ENCODE assay signal across 9 cellular contexts in the genomic region with DNA sequence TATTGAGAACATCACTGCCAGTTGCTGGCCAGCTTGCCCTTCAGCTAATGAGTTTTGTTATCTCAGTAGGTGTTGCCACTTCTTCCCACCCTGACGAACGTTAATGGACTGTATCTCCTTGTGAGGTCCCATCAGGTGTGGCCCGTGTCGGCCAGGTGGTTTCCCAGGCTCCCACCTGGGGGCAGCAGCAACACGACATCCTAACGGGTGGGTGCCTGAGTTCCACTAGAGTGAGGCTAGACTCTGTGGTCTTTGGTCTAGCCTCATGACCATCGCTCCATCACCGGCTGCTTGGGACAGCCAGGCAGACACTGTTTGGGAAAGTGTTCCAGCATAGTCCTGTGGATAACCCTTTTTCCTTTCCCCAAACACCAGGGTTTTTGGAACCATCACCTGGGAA. TPM values are rescaled to one million over a fixed set of nuclear protein-coding genes. Genes with fewer than 3 reads are reported as not detected.
DNase-seq lines count a peak whose midpoint lies in the region; ATAC-seq and TF ChIP-seq lines count a peak whose summit lies in the region.
"Had no signal": no experiment of that assay in that cellular context is flagged by ENCODE, and none has a peak within 500 bp of the region (broad histone marks: within the 10 kb centered on the region; RNA-seq: fewer than 3 reads in every experiment).

No MANE protein-coding gene starts in this region.

- H3K4me3 ChIP-seq in OCI-LY1 (ENCODE audit: low read depth, low read length, poor library complexity, severe bottlenecking) (peak overlapping the region; percentile 73), stomach (peak overlapping the region in 1 of 4 donors; percentile 77)

- no peak overlapping the region; the same call in 1 of the 2 replicates for H2AFZ ChIP-seq in OCI-LY1 (ENCODE audit: low read length)

- H3K9ac ChIP-seq in OCI-LY1 (ENCODE audit: low read length) = peak overlapping the region; percentile 79; the same call in 1 of the 2 replicates

- H3K27me3 ChIP-seq in OCI-LY1 (ENCODE audit: insufficient read depth, low read length) (no peaks in the 10 kb centered on the region), stomach (no peaks in the 10 kb centered on the region)
- H3K27me3 ChIP-seq: SJSA1 had no signal

- intact Hi-C loops in activated CD4-positive, alpha-beta T cell treated with anti-CD3 and anti-CD28 coated beads for 36 hours (cut with DNase I, micrococcal nuclease) = loop anchor here (1.0 to 2.0 kb wide), 5 partner anchors 35 to 191 kb away; partner anchors contain the start of genes LCMT1 (in 2 of the 2) and ZKSCAN2 (in 1 of the 2)
- intact Hi-C loops in stomach (cut with DNase I; ENCODE audit: low total_unique reads) = no loop called here

- no peaks in the 10 kb centered on the region for H3K9me2 ChIP-seq in OCI-LY1 (ENCODE audit: low read depth, low read length)

- peak; percentile 77 for TF ChIP-seq CTCF in OCI-LY1 (IDR thresholded peaks at IDR 0.05; ENCODE audit: low read length)
- TF ChIP-seq CTCF in stomach (IDR thresholded peaks at IDR 0.05) = no peak

- no peaks in the 10 kb centered on the region for H3K9me3 Mint-ChIP-seq in activated CD4-positive, alpha-beta T cell treated with anti-CD3 and anti-CD28 coated beads for 36 hours (ENCODE audit: low read depth)

- H3K4me1 Mint-ChIP-seq in activated CD4-positive, alpha-beta T cell treated with anti-CD3 and anti-CD28 coated beads for 36 hours = peaks cover 49% of the 10 kb centered on the region

- H3K4me1 ChIP-seq in OCI-LY1 (ENCODE audit: insufficient read depth, low read length, severe bottlenecking) (peaks cover 28% of the 10 kb centered on the region), stomach (peaks cover 6 to 18% (median 12%) of the 10 kb centered on the region in 4 donors)

- POLR2A ChIA-PET in activated CD4-positive, alpha-beta T cell treated with anti-CD3 and anti-CD28 coated beads for 36 hours (lab: Charles Lee) = no interaction called here

- 79 to 93% (median 86%) methylated on average over 8 of the region's 8 CpGs for WGBS in stomach, 5 donors

- no peaks in the 10 kb centered on the region for H3F3A ChIP-seq in OCI-LY1 (ENCODE audit: insufficient read depth, low read length)

- ATAC-seq in activated CD4-positive, alpha-beta T cell treated with anti-CD3 and anti-CD28 coated beads for 36 hours = no peak
- no peak for ATAC-seq in HG02973 (IDR thresholded peaks at IDR 0.05; ENCODE audit: unreplicated experiment)

- no peaks in the 10 kb centered on the region for H3K79me2 ChIP-seq in OCI-LY1 (ENCODE audit: insufficient read depth, low read length)

- TF ChIP-seq POLR2A in stomach (IDR thresholded peaks at IDR 0.05) = no peak

- H4K20me1 ChIP-seq in OCI-LY1 (ENCODE audit: insufficient read depth, low read length) = no peaks in the 10 kb centered on the region

- H3K4me3 Mint-ChIP-seq in activated CD4-positive, alpha-beta T cell treated with anti-CD3 and anti-CD28 coated beads for 36 hours = peak overlapping the region; percentile 76

- H3K27ac ChIP-seq in OCI-LY1 (ENCODE audit: low read depth, low read length, poor library complexity, severe bottlenecking) = peak overlapping the region; percentile 33
- peak overlapping the region in 3 of 5 donors; percentile 90 to 93 (median 91) for H3K27ac ChIP-seq in stomach

- H3K4me2 ChIP-seq in OCI-LY1 (ENCODE audit: low read length) = peak overlapping the region; percentile 97

- H3K27ac Mint-ChIP-seq in activated CD4-positive, alpha-beta T cell treated with anti-CD3 and anti-CD28 coated beads for 36 hours = no peak overlapping the region

- H3K9me3 ChIP-seq in OCI-LY1 (ENCODE audit: low read length) (no peaks in the 10 kb centered on the region), stomach (no peaks in the 10 kb centered on the region)
- H3K9me3 ChIP-seq: SJSA1 had no signal

- in situ Hi-C loops in G401 (cut with HindIII; ENCODE audit: low sequenced_read_pairs) = no loop called here

- no peaks in the 10 kb centered on the region for H3K36me3 Mint-ChIP-seq in activated CD4-positive, alpha-beta T cell treated with anti-CD3 and anti-CD28 coated beads for 36 hours (ENCODE audit: low read depth)

- no peak for TF ChIP-seq EP300 in stomach (IDR thresholded peaks at IDR 0.05)

- CTCF ChIA-PET in activated CD4-positive, alpha-beta T cell treated with anti-CD3 and anti-CD28 coated beads for 36 hours (lab: Charles Lee) = interaction anchor here (0.8 to 0.9 kb wide), 2 partner anchors 9 to 17 kb away, joined by 3 to 4 read pairs; no protein-coding TSS in a partner anchor

- no peaks in the 10 kb centered on the region for H3K27me3 Mint-ChIP-seq in activated CD4-positive, alpha-beta T cell treated with anti-CD3 and anti-CD28 coated beads for 36 hours

- DNase-seq in activated CD4-positive, alpha-beta T cell treated with anti-CD3 and anti-CD28 coated beads for 36 hours = no peak
- no peak for DNase-seq in activated CD4-positive, alpha-beta T cell treated with anti-CD3 and anti-CD28 coated beads for 4 hours
- peak; percentile 76 for DNase-seq in germinal center (ENCODE audit: low spot score)
- DNase-seq in stomach = no peak
- no peak for DNase-seq in G401 (ENCODE audit: low spot score)
- DNase-seq in activated CD4-positive, CD25-positive, alpha-beta regulatory T cell treated with anti-CD3 and anti-CD28 coated beads, Interleukin-2, amount 50 U/mL, for 72 hours = no peak

- H3K36me3 ChIP-seq in OCI-LY1 (ENCODE audit: insufficient read depth, low read length) = no peaks in the 10 kb centered on the region
- H3K36me3 ChIP-seq in stomach = no peaks in the 10 kb centered on the region
- H3K36me3 ChIP-seq: SJSA1 had no signal

RNA-seq across cellular contexts. Expression of gene LCMT1, which starts 45.6 kb away (rescaled TPM):
- total RNA-seq in activated CD4-positive, alpha-beta T cell treated with anti-CD3 and anti-CD28 coated beads for 36 hours = 10 to 100 TPM; 33.3 to 36.2 TPM
- total RNA-seq in stomach = 10 to 100 TPM; 15.4 to 54.9 (median 30.8) TPM
- polyA plus RNA-seq in stomach = 10 to 100 TPM; 29.6 to 48.1 (median 30.9) TPM
- total RNA-seq in G401 (2014; rRNA removed; shearing (Covaris generic)) = 87.4 and 108 TPM in 2 replicates

RNA-seq across cellular contexts. Expression of gene ARHGAP17, which starts 50.7 kb away (rescaled TPM):
- 10 to 100 TPM; 55.1 to 60.4 TPM for total RNA-seq in activated CD4-positive, alpha-beta T cell treated with anti-CD3 and anti-CD28 coated beads for 36 hours
- 100 to 1,000 TPM in 2 of 5 donors, 10 to 100 TPM in 3; 30.3 to 414 (median 74.9) TPM for total RNA-seq in stomach
- 10 to 100 TPM; 18.4 to 22.7 (median 20.5) TPM for polyA plus RNA-seq in stomach
- 11.7 and 14.4 TPM in 2 replicates for total RNA-seq in G401 (2014; rRNA removed; shearing (Covaris generic))
